In genomic region chr6:46855966-46856365, GRCh38 we compare ENCODE assay signal across 8 cellular contexts.
A peak's percentile ranks its signal among the peaks of the same experiment; 100 is the strongest.
DNase-seq lines count a peak whose midpoint lies in the region; ATAC-seq, FAIRE-seq and TF ChIP-seq lines count a peak whose summit lies in the region.
"Not testable (repeated sequence)": the region's sequence is repeated elsewhere in the genome, so short reads cannot be mapped to it uniquely, and the experiment has no call there.

No MANE protein-coding gene starts in this region.

- CTCF ChIA-PET in AG04449 (lab: Yijun Ruan, JAX) = interaction anchor here (0.9 to 2.2 kb wide), 6 partner anchors 8 to 191 kb away, joined by 3 to 9 read pairs (median 6); no protein-coding TSS in a partner anchor

- FAIRE-seq in bronchial epithelial cell (lab: Jason Lieb, UNC) = not testable (repeated sequence)

- H3K4me3 ChIP-seq in AG04449 (ENCODE audit: low read depth, low read length); GM12875 (ENCODE audit: low read depth, low read length); WI38 (ENCODE audit: low read depth, low read length); bronchial epithelial cell (ENCODE audit: low read depth, low read length): not testable (repeated sequence)

- H3K27me3 ChIP-seq in bronchial epithelial cell (ENCODE audit: control insufficient read depth, insufficient read depth, low read length) = not testable (repeated sequence)

- DNase-seq in AG04449 (ENCODE audit: low read depth, low spot score) = not testable (repeated sequence)
- peak; percentile 23 for DNase-seq in NCI-H748 treated with DMSO at 0.1 percent for 48 hours (lab: John Stamatoyannopoulos, UW)
- peak; percentile 16 for DNase-seq in bronchial epithelial cell (ENCODE audit: low read depth)
- DNase-seq in inferior parietal cortex (ENCODE audit: extremely low spot score) = peak; percentile 33
- peak; percentile 11 for DNase-seq in retina

- H3K36me3 ChIP-seq in bronchial epithelial cell (ENCODE audit: control insufficient read depth, insufficient read depth, low read length) = not testable (repeated sequence)

- POLR2A ChIA-PET in AG04449 (lab: Yijun Ruan, JAX) = not testable (repeated sequence)

- peak; percentile 76 for ATAC-seq in HG03354 (IDR thresholded peaks at IDR 0.05; ENCODE audit: poor library complexity, severe bottlenecking, unreplicated experiment)

- TF ChIP-seq CTCF in AG04449 (IDR thresholded peaks at IDR 0.05; ENCODE audit: insufficient read depth, low read length, missing control alignments) (peak; percentile 48), GM12875 (IDR thresholded peaks at IDR 0.05; ENCODE audit: borderline replicate concordance, insufficient read depth, low read depth, low read length) (peak; percentile 60; the same call in 1 of the 2 replicates), WI38 (IDR thresholded peaks at IDR 0.05; ENCODE audit: low read depth, low read length) (peak; percentile 46; the same call in 1 of the 2 replicates), bronchial epithelial cell (IDR thresholded peaks at IDR 0.05; ENCODE audit: insufficient read depth, low read length, severe bottlenecking) (peak; percentile 65)
